ENCODE assay signal across 9 cellular contexts in the genomic region with DNA sequence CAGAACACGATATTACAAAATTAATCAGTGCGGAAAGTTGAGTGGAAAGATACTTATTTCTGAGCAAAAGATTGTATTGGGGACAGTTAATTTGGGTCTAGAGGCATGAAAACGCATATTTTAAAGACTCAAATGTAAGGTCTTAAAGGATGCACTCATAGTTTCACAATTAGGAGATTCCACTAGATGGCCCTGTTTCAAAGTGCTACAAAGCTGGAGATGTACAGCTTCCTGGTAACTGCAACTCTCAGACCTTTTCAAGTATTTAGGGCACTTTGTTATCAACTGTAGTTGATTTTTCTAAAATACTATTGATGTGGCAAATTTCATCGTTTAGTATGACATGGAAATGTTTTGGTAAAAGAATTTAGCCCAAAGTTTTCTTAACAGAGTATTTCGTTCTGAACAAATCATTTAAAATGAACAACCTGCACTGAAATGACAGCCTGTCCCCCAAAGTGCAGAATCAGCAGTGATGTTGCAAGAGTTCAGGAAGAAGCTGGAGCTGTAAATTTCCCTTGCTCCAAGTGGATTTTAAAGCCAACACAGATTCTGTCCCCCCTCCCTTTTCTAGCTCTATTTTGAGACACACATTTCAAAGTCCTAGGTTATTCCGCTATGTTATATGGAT. TPM values are rescaled to one million over a fixed set of nuclear protein-coding genes. Genes with fewer than 3 reads are reported as not detected.
DNase-seq lines count a peak whose midpoint lies in the region; ATAC-seq and TF ChIP-seq lines count a peak whose summit lies in the region.
"Had no signal": no experiment of that assay in that cellular context is flagged by ENCODE, and none has a peak within 500 bp of the region (broad histone marks: within the 10 kb centered on the region; RNA-seq: fewer than 3 reads in every experiment).

No MANE protein-coding gene starts in this region.

- WGBS in adrenal gland, 4 donors, result 32 to 46% (median 41%) methylated on average over 6 of the region's 6 CpGs

- peak in 5 of 6 experiments; percentile 15 to 46 (median 37) for TF ChIP-seq CTCF in adrenal gland (IDR thresholded peaks at IDR 0.05)

- H3K27ac ChIP-seq in adrenal gland, result no peak overlapping the region

- peak; percentile 74 for ATAC-seq in GM21723 (IDR thresholded peaks at IDR 0.05; ENCODE audit: unreplicated experiment)

- no peak for TF ChIP-seq POLR2A in adrenal gland (IDR thresholded peaks at IDR 0.05)

- no peaks in the 10 kb centered on the region for H3K36me3 ChIP-seq in adrenal gland (replicated peaks in 1 of 2)

- intact Hi-C loops in adrenal gland (cut with DNase I), result no loop called here

- H3K9me3 ChIP-seq in adrenal gland (replicated peaks in 1 of 3), result no peaks in the 10 kb centered on the region

- no peaks in the 10 kb centered on the region for H3K27me3 ChIP-seq in adrenal gland

- no peaks in the 10 kb centered on the region for H3K4me1 ChIP-seq in adrenal gland (replicated peaks in 1 of 2)

- DNase-seq in DMS53 (lab: John Stamatoyannopoulos, UW) (peak; percentile 72), NCI-H1694 (lab: John Stamatoyannopoulos, UW) (peak; percentile 12), adrenal gland (peak in 1 of 7 donors; percentile 11), kidney glomerular epithelial cell (lab: John Stamatoyannopoulos, UW) (peak; percentile 52), occipital lobe (lab: John Stamatoyannopoulos, UW) (no peak)
- no peak for DNase-seq in activated CD4-positive, CD25-positive, alpha-beta regulatory T cell (lab: John Stamatoyannopoulos, UW)
- no peak for DNase-seq in activated CD4-positive, alpha-beta T cell treated with anti-CD3 and anti-CD28 coated beads for 4 hours

- H3K4me3 ChIP-seq in adrenal gland, result no peak overlapping the region
- H3K4me3 ChIP-seq: lung had no signal

RNA-seq across cellular contexts. Expression of a gene that starts 16.2 kb away (rescaled TPM):
- total RNA-seq in adrenal gland (10 to 100 TPM; 30.5 to 76.9 (median 54.1) TPM), occipital lobe (43.2 TPM)
- polyA plus RNA-seq in adrenal gland, result 10 to 100 TPM; 23.2 to 32.4 (median 31.1) TPM

RNA-seq across cellular contexts. Expression of a gene that starts 36.8 kb away (rescaled TPM):
- total RNA-seq in adrenal gland (10 to 100 TPM; 12.5 to 20.9 (median 15.9) TPM), occipital lobe (49.9 TPM)
- 10 to 100 TPM in 1 of 3 donors, 1 to 10 TPM in 2; 7.6 to 24.7 (median 9.8) TPM for polyA plus RNA-seq in adrenal gland

RNA-seq across cellular contexts. Expression of a gene that starts 37.1 kb away (rescaled TPM):
- total RNA-seq in adrenal gland (10 to 100 TPM in 5 of 8 donors, 1 to 10 TPM in 3; 2.6 to 34.3 (median 18.3) TPM), occipital lobe (4.4 TPM)
- polyA plus RNA-seq in adrenal gland, result 10 to 100 TPM; 16.4 to 17.4 (median 17.2) TPM

RNA-seq across cellular contexts. Expression of a gene that starts 46.3 kb away (rescaled TPM):
- total RNA-seq in adrenal gland (not detected), occipital lobe (0.78 TPM)
- under 1 TPM in 1 of 3 donors, not detected in 2; 0.04 TPM for polyA plus RNA-seq in adrenal gland

Comparison
In these comparisons a context has a peak if more than half of its experiments do, and no peak if none do; other contexts are left out.
1. DNase-seq: peak in DMS53 (single experiment), NCI-H1694 (single experiment) and kidney glomerular epithelial cell (single experiment); none in activated CD4-positive, CD25-positive, alpha-beta regulatory T cell (0 of 4), occipital lobe (single experiment) and activated CD4-positive, alpha-beta T cell treated with anti-CD3 and anti-CD28 coated beads for 4 hours (0 of 2).